ENCODE assay signal across 22 cellular contexts in genomic region chr11:45178223-45178622, GRCh38.
"Had no signal": no experiment of that assay in that cellular context is flagged by ENCODE, and none has a peak within 500 bp of the region (broad histone marks: within the 10 kb centered on the region; RNA-seq: fewer than 3 reads in every experiment).

No MANE protein-coding gene starts in this region.

- DNase-seq: activated CD4-positive, alpha-beta memory T cell treated with anti-CD3 and anti-CD28 coated beads, Interleukin-2, amount 10 ng/mL, durations not matched to agents 7 days and 5 days; activated CD4-positive, alpha-beta T cell treated with anti-CD3 and anti-CD28 coated beads, Interleukin-2, amount 10 ng/mL, durations not matched to agents 24 days and 14 days; activated CD8-positive, alpha-beta memory T cell treated with anti-CD3 and anti-CD28 coated beads, Interleukin-2, amount 10 ng/mL, durations not matched to agents 7 days and 5 days; activated gamma-delta T cell treated with Interleukin-2 at 50 U/mL for 16 hours; anterior cingulate cortex; brain microvascular endothelial cell; central memory CD4-positive, alpha-beta T cell; effector memory CD4-positive, alpha-beta T cell; foreskin melanocyte; glutamatergic neuron; hypothalamus; mucosa of descending colon; pancreas; right lobe of liver; small intestine; stimulated activated CD4-positive, alpha-beta T cell treated with anti-CD3 and anti-CD28 coated beads, Interleukin-15, amount 100 ng/mL, for 24 hours; testis had no signal

- ATAC-seq: activated CD4-positive, CD25-positive, alpha-beta regulatory T cell treated with anti-CD3 and anti-CD28 coated beads, Interleukin-2, amount 50 U/mL, for 24 hours; activated CD8-positive, alpha-beta memory T cell treated with anti-CD3 and anti-CD28 coated beads, Interleukin-2, amount 10 ng/mL, durations not matched to agents 7 days and 5 days; mucosa of descending colon; pancreas; right lobe of liver; SK-N-SH treated with all-trans-retinoic acid at 6 μM for 48 hours; stimulated activated memory B cell treated with anti-CD40 and anti-IgM and Interleukin-4, amounts not matched to agents 10 μg/mL and 1 μg/mL and 100 μg/mL, for 72 hours had no signal

- H3K9me3 Mint-ChIP-seq: activated CD4-positive, alpha-beta memory T cell treated with anti-CD3 and anti-CD28 coated beads, Interleukin-2, amount 10 ng/mL, durations not matched to agents 7 days and 5 days; activated CD4-positive, alpha-beta T cell treated with anti-CD3 and anti-CD28 coated beads, Interleukin-2, amount 10 ng/mL, durations not matched to agents 24 days and 14 days; activated naive CD4-positive, alpha-beta T cell treated with anti-CD3 and anti-CD28 coated beads, Interleukin-2, amount 50 U/mL, for 24 hours; memory B cell; stimulated activated memory B cell treated with anti-CD40 and anti-IgM and Interleukin-4, amounts not matched to agents 10 μg/mL and 1 μg/mL and 100 μg/mL, for 72 hours had no signal

- H3K27ac Mint-ChIP-seq: activated CD4-positive, alpha-beta memory T cell treated with anti-CD3 and anti-CD28 coated beads, Interleukin-2, amount 10 ng/mL, durations not matched to agents 7 days and 5 days; activated CD4-positive, alpha-beta T cell treated with anti-CD3 and anti-CD28 coated beads, Interleukin-2, amount 10 ng/mL, durations not matched to agents 24 days and 14 days; activated CD8-positive, alpha-beta memory T cell treated with anti-CD3 and anti-CD28 coated beads, Interleukin-2, amount 10 ng/mL, durations not matched to agents 7 days and 5 days; activated naive CD4-positive, alpha-beta T cell treated with anti-CD3 and anti-CD28 coated beads, Interleukin-2, amount 50 U/mL, for 24 hours; memory B cell; stimulated activated memory B cell treated with anti-CD40 and anti-IgM and Interleukin-4, amounts not matched to agents 10 μg/mL and 1 μg/mL and 100 μg/mL, for 72 hours had no signal

- H3K27ac ChIP-seq: brain microvascular endothelial cell, pancreas, right lobe of liver, testis had no signal

- H3K36me3 Mint-ChIP-seq: activated CD8-positive, alpha-beta memory T cell treated with anti-CD3 and anti-CD28 coated beads, Interleukin-2, amount 10 ng/mL, durations not matched to agents 7 days and 5 days had no signal

- H3K4me3 Mint-ChIP-seq: activated CD4-positive, alpha-beta memory T cell treated with anti-CD3 and anti-CD28 coated beads, Interleukin-2, amount 10 ng/mL, durations not matched to agents 7 days and 5 days; activated CD4-positive, alpha-beta T cell treated with anti-CD3 and anti-CD28 coated beads, Interleukin-2, amount 10 ng/mL, durations not matched to agents 24 days and 14 days; activated CD8-positive, alpha-beta memory T cell treated with anti-CD3 and anti-CD28 coated beads, Interleukin-2, amount 10 ng/mL, durations not matched to agents 7 days and 5 days; activated naive CD4-positive, alpha-beta T cell treated with anti-CD3 and anti-CD28 coated beads, Interleukin-2, amount 50 U/mL, for 24 hours; stimulated activated memory B cell treated with anti-CD40 and anti-IgM and Interleukin-4, amounts not matched to agents 10 μg/mL and 1 μg/mL and 100 μg/mL, for 72 hours had no signal
